In genomic region chr14:65373671-65374039, GRCh38 we compare ENCODE assay signal across 9 cellular contexts. TPM values are rescaled to one million over a fixed set of nuclear protein-coding genes. Genes with fewer than 3 reads are reported as not detected.
DNase-seq lines count a peak whose midpoint lies in the region; ATAC-seq and TF ChIP-seq lines count a peak whose summit lies in the region.
"Had no signal": no experiment of that assay in that cellular context is flagged by ENCODE, and none has a peak within 500 bp of the region (broad histone marks: within the 10 kb centered on the region; RNA-seq: fewer than 3 reads in every experiment).

No MANE protein-coding gene starts in this region.

- WGBS in suprapubic skin: 75% methylated on average over 8 of the region's 8 CpGs

- no peak for TF ChIP-seq POLR2A in suprapubic skin (IDR thresholded peaks at IDR 0.05)

- H3K27me3 Mint-ChIP-seq in activated naive CD8-positive, alpha-beta T cell treated with anti-CD3 and anti-CD28 coated beads for 36 hours: no peaks in the 10 kb centered on the region
- no peaks in the 10 kb centered on the region for H3K27me3 Mint-ChIP-seq in activated naive CD8-positive, alpha-beta T cell treated with anti-CD3 and anti-CD28 coated beads, Interleukin-2, amount 50 U/mL, for 24 hours
- no peaks in the 10 kb centered on the region for H3K27me3 Mint-ChIP-seq in activated T-helper 1 cell treated with anti-CD3 and anti-CD28 coated beads, Interleukin-12 subunit alpha, Interleukin-12 subunit beta, Interleukin-2, Interleukin-4 antibody, amounts not matched to agents 30 ng/mL and 10 ng/mL and 1 ng/mL, durations not matched to agents 14 hours and 24 hours and 36 hours (ENCODE audit: insufficient read depth)

- H3K4me3 ChIP-seq in suprapubic skin: peak overlapping the region; percentile 8

- H3K36me3 Mint-ChIP-seq in activated naive CD8-positive, alpha-beta T cell treated with anti-CD3 and anti-CD28 coated beads for 36 hours: peaks cover 39% of the 10 kb centered on the region
- peaks cover 41% of the 10 kb centered on the region for H3K36me3 Mint-ChIP-seq in activated naive CD8-positive, alpha-beta T cell treated with anti-CD3 and anti-CD28 coated beads, Interleukin-2, amount 50 U/mL, for 24 hours (ENCODE audit: low read depth)
- H3K36me3 Mint-ChIP-seq in activated T-helper 1 cell treated with anti-CD3 and anti-CD28 coated beads, Interleukin-12 subunit alpha, Interleukin-12 subunit beta, Interleukin-2, Interleukin-4 antibody, amounts not matched to agents 30 ng/mL and 10 ng/mL and 1 ng/mL, durations not matched to agents 14 hours and 24 hours and 36 hours (ENCODE audit: low read depth): peaks cover 51% of the 10 kb centered on the region

- H3K4me3 Mint-ChIP-seq in activated naive CD8-positive, alpha-beta T cell treated with anti-CD3 and anti-CD28 coated beads for 36 hours: no peak overlapping the region
- H3K4me3 Mint-ChIP-seq in activated naive CD8-positive, alpha-beta T cell treated with anti-CD3 and anti-CD28 coated beads, Interleukin-2, amount 50 U/mL, for 24 hours: no peak overlapping the region
- H3K4me3 Mint-ChIP-seq in activated T-helper 1 cell treated with anti-CD3 and anti-CD28 coated beads, Interleukin-12 subunit alpha, Interleukin-12 subunit beta, Interleukin-2, Interleukin-4 antibody, amounts not matched to agents 30 ng/mL and 10 ng/mL and 1 ng/mL, durations not matched to agents 14 hours and 24 hours and 36 hours: no peak overlapping the region

- no peak for DNase-seq in activated naive CD8-positive, alpha-beta T cell treated with anti-CD3 and anti-CD28 coated beads for 36 hours
- DNase-seq in activated naive CD8-positive, alpha-beta T cell treated with anti-CD3 and anti-CD28 coated beads, Interleukin-2, amount 50 U/mL, for 24 hours: no peak
- no peak for DNase-seq in activated T-helper 1 cell treated with anti-CD3 and anti-CD28 coated beads, Interleukin-12 subunit alpha, Interleukin-12 subunit beta, Interleukin-2, Interleukin-4 antibody, amounts not matched to agents 30 ng/mL and 10 ng/mL and 1 ng/mL, durations not matched to agents 14 hours and 24 hours and 36 hours (ENCODE audit: low spot score)
- DNase-seq in kidney tubule cell (ENCODE audit: low spot score) (peak; percentile 4), suprapubic skin (ENCODE audit: low spot score in 2 of 2) (no peak), GM19238 (ENCODE audit: insufficient read length, low spot score) (no peak), HK-2 (ENCODE audit: unreplicated experiment) (no peak), MV-4-11 (lab: John Stamatoyannopoulos, UW) (no peak)
- DNase-seq: NCI-H1048 had no signal

- H3K27ac Mint-ChIP-seq in activated naive CD8-positive, alpha-beta T cell treated with anti-CD3 and anti-CD28 coated beads for 36 hours: peak overlapping the region; percentile 32
- H3K27ac Mint-ChIP-seq in activated naive CD8-positive, alpha-beta T cell treated with anti-CD3 and anti-CD28 coated beads, Interleukin-2, amount 50 U/mL, for 24 hours: no peak overlapping the region
- peak overlapping the region; percentile 63 for H3K27ac Mint-ChIP-seq in activated T-helper 1 cell treated with anti-CD3 and anti-CD28 coated beads, Interleukin-12 subunit alpha, Interleukin-12 subunit beta, Interleukin-2, Interleukin-4 antibody, amounts not matched to agents 30 ng/mL and 10 ng/mL and 1 ng/mL, durations not matched to agents 14 hours and 24 hours and 36 hours

- no peaks in the 10 kb centered on the region for H3K27me3 ChIP-seq in suprapubic skin

- peaks cover 2% of the 10 kb centered on the region for H3K4me1 ChIP-seq in suprapubic skin

- no peaks in the 10 kb centered on the region for H3K9me3 ChIP-seq in suprapubic skin

- TF ChIP-seq CTCF in suprapubic skin (IDR thresholded peaks at IDR 0.05): no peak

- intact Hi-C loops in activated T-helper 1 cell treated with anti-CD3 and anti-CD28 coated beads, Interleukin-12 subunit alpha, Interleukin-12 subunit beta, Interleukin-2, Interleukin-4 antibody, amounts not matched to agents 30 ng/mL and 10 ng/mL and 1 ng/mL, durations not matched to agents 14 hours and 24 hours and 36 hours (cut with micrococcal nuclease): no loop called here

- H3K4me1 Mint-ChIP-seq in activated naive CD8-positive, alpha-beta T cell treated with anti-CD3 and anti-CD28 coated beads for 36 hours: peaks cover 33% of the 10 kb centered on the region
- peaks cover 40% of the 10 kb centered on the region for H3K4me1 Mint-ChIP-seq in activated naive CD8-positive, alpha-beta T cell treated with anti-CD3 and anti-CD28 coated beads, Interleukin-2, amount 50 U/mL, for 24 hours
- peaks cover 69% of the 10 kb centered on the region for H3K4me1 Mint-ChIP-seq in activated T-helper 1 cell treated with anti-CD3 and anti-CD28 coated beads, Interleukin-12 subunit alpha, Interleukin-12 subunit beta, Interleukin-2, Interleukin-4 antibody, amounts not matched to agents 30 ng/mL and 10 ng/mL and 1 ng/mL, durations not matched to agents 14 hours and 24 hours and 36 hours (ENCODE audit: low read depth)

- no peaks in the 10 kb centered on the region for H3K9me3 Mint-ChIP-seq in activated naive CD8-positive, alpha-beta T cell treated with anti-CD3 and anti-CD28 coated beads for 36 hours
- H3K9me3 Mint-ChIP-seq in activated naive CD8-positive, alpha-beta T cell treated with anti-CD3 and anti-CD28 coated beads, Interleukin-2, amount 50 U/mL, for 24 hours: peaks cover 4% of the 10 kb centered on the region
- H3K9me3 Mint-ChIP-seq in activated T-helper 1 cell treated with anti-CD3 and anti-CD28 coated beads, Interleukin-12 subunit alpha, Interleukin-12 subunit beta, Interleukin-2, Interleukin-4 antibody, amounts not matched to agents 30 ng/mL and 10 ng/mL and 1 ng/mL, durations not matched to agents 14 hours and 24 hours and 36 hours: no peaks in the 10 kb centered on the region

- TF ChIP-seq EP300 in suprapubic skin (IDR thresholded peaks at IDR 0.05): no peak

- H3K36me3 ChIP-seq in suprapubic skin: no peaks in the 10 kb centered on the region

- no peak overlapping the region for H3K27ac ChIP-seq in suprapubic skin

- ATAC-seq in activated naive CD8-positive, alpha-beta T cell treated with anti-CD3 and anti-CD28 coated beads, Interleukin-2, amount 50 U/mL, for 24 hours: no peak

RNA-seq across cellular contexts. Expression of gene FUT8, which starts 38.9 kb away (rescaled TPM):
- 10 to 100 TPM; 58.6 to 65.6 TPM for total RNA-seq in activated naive CD8-positive, alpha-beta T cell treated with anti-CD3 and anti-CD28 coated beads for 36 hours
- total RNA-seq in activated T-helper 1 cell treated with anti-CD3 and anti-CD28 coated beads, Interleukin-12 subunit alpha, Interleukin-12 subunit beta, Interleukin-2, Interleukin-4 antibody, amounts not matched to agents 30 ng/mL and 10 ng/mL and 1 ng/mL, durations not matched to agents 14 hours and 24 hours and 36 hours: 181 and 182 TPM in 2 replicates
- 10 to 100 TPM; 15.2 to 38.0 (median 20.7) TPM for total RNA-seq in suprapubic skin
